ENCODE assay signal across 8 cellular contexts in the genomic region with DNA sequence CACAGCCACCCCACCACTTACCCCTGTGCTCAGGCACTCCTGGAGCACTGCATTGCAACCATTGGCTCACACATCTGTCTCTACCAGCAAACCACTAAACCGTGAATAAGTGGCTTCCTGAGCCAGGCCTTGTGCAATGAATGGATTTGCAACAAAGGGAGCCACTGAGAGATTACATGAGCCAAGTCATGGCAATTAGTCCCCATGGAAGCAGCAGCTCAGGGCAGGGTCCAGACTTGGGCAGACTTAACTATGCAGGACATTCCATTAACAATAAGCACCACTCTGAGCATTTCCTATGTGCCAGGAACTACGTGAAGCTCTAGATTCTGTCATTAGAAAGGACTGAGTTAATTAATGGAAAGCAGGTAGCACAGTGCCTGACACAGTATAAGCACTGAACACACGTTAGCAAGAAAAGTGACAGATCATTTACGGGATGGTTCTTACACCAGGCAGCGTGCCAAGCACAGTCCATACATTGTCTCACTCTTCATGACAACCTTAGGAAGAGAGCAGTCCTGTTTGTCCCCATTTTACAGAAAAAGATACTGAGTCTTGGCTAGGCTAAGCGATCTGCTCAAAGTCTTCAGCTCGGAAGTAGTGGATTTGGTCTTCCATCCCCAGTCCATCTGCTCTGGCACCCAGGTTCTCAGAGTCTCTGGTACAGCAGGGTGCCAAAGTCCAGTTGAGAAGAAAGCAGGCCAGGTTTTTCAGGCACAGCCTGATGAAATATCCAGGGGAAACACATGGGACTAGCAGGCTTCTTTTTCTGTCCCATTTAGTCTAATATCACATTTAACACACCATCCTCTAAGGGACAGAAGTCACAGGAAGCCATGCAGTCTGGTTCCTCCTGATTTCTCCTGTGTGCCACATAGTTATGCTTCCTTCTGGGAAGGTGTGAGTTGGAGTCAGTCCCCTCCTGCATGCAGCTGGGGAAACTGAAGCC. TPM values are rescaled to one million over a fixed set of nuclear protein-coding genes. Genes with fewer than 3 reads are reported as not detected.
DNase-seq lines count a peak whose midpoint lies in the region; ATAC-seq and TF ChIP-seq lines count a peak whose summit lies in the region.

No MANE protein-coding gene starts in this region.

- peaks cover 7% of the 10 kb centered on the region for H3K36me3 Mint-ChIP-seq in activated CD4-positive, alpha-beta T cell treated with anti-CD3 and anti-CD28 coated beads, Interleukin-2, amount 10 ng/mL, durations not matched to agents 24 days and 14 days (ENCODE audit: low read depth)

- peaks cover 54% of the 10 kb centered on the region for H3K4me1 Mint-ChIP-seq in activated CD4-positive, alpha-beta T cell treated with anti-CD3 and anti-CD28 coated beads, Interleukin-2, amount 10 ng/mL, durations not matched to agents 24 days and 14 days

- H2BK15ac ChIP-seq in neuronal stem cell (ENCODE audit: low read length): peak overlapping the region; percentile 0

- H3K4me1 ChIP-seq in neuronal stem cell (ENCODE audit: control insufficient read depth in 2 of 2, insufficient read depth in 1 of 2, low read depth in 1 of 2, low read length in 2 of 2): peaks cover 18 to 29% of the 10 kb centered on the region in 2 donors

- H2AK5ac ChIP-seq in neuronal stem cell (ENCODE audit: low read depth, low read length): no peak overlapping the region

- no peak overlapping the region for H3K23ac ChIP-seq in neuronal stem cell (ENCODE audit: low read depth, low read length, poor library complexity)

- H2AFZ ChIP-seq in neuronal stem cell (ENCODE audit: low read length): no peak overlapping the region

- H4K91ac ChIP-seq in neuronal stem cell (ENCODE audit: low read depth, low read length, poor library complexity): no peak overlapping the region

- H3K27ac Mint-ChIP-seq in activated CD4-positive, alpha-beta T cell treated with anti-CD3 and anti-CD28 coated beads, Interleukin-2, amount 10 ng/mL, durations not matched to agents 24 days and 14 days: peak overlapping the region; percentile 92

- no peak overlapping the region for H3K9ac ChIP-seq in neuronal stem cell (ENCODE audit: low read depth, low read length, poor library complexity)

- TF ChIP-seq CTCF in choroid plexus epithelial cell (conservative IDR thresholded peaks at IDR 0.05; ENCODE audit: low read depth, low read length): no peak

- peak overlapping the region; percentile 6 for H3K18ac ChIP-seq in neuronal stem cell (ENCODE audit: low read length)

- intact Hi-C loops in activated CD4-positive, alpha-beta T cell treated with anti-CD3 and anti-CD28 coated beads, Interleukin-2, amount 10 ng/mL, durations not matched to agents 24 days and 14 days (cut with micrococcal nuclease): loop anchor here (10.0 kb wide), 1 partner anchor 119 kb away; no protein-coding TSS in a partner anchor

- no peak overlapping the region for H2BK12ac ChIP-seq in neuronal stem cell (ENCODE audit: low read length)

- WGBS in neuronal stem cell (ENCODE audit: extremely low coverage in 2 of 2, insufficient read length in 2 of 2, insufficient replicate concordance in 1 of 2), 2 donors: no CpG with 5 or more reads among the region's 7 CpGs

- peak overlapping the region; percentile 46 for H3K4me3 Mint-ChIP-seq in activated CD4-positive, alpha-beta T cell treated with anti-CD3 and anti-CD28 coated beads, Interleukin-2, amount 10 ng/mL, durations not matched to agents 24 days and 14 days

- H3K4ac ChIP-seq in neuronal stem cell (ENCODE audit: low read length): no peak overlapping the region

- H3K4me2 ChIP-seq in neuronal stem cell (ENCODE audit: insufficient read depth, low read length, poor library complexity, severe bottlenecking): no peak overlapping the region

- no peak overlapping the region for H2BK120ac ChIP-seq in neuronal stem cell (ENCODE audit: low read depth, low read length)

- H2BK5ac ChIP-seq in neuronal stem cell (ENCODE audit: low read length): no peak overlapping the region

- peaks cover 11% of the 10 kb centered on the region for H3K9me3 Mint-ChIP-seq in activated CD4-positive, alpha-beta T cell treated with anti-CD3 and anti-CD28 coated beads, Interleukin-2, amount 10 ng/mL, durations not matched to agents 24 days and 14 days

- DNase-seq in activated CD4-positive, alpha-beta T cell treated with anti-CD3 and anti-CD28 coated beads, Interleukin-2, amount 10 ng/mL, durations not matched to agents 24 days and 14 days: no peak
- no peak for DNase-seq in activated CD4-positive, alpha-beta T cell treated with anti-CD3 and anti-CD28 coated beads, Interleukin-2, amount 50 U/mL, for 48 hours
- DNase-seq in NCI-H69 (lab: John Stamatoyannopoulos, UW) (peak; percentile 94), choroid plexus epithelial cell (ENCODE audit: low read depth) (peak; percentile 35), neuronal stem cell (ENCODE audit: low spot score) (peak; percentile 51), mesenteric fat pad (ENCODE audit: low spot score) (no peak)

- H3K27ac ChIP-seq in neuronal stem cell (replicated peaks; ENCODE audit: low read length): peak overlapping the region; percentile 7

- ATAC-seq in HG02610 (IDR thresholded peaks at IDR 0.05; ENCODE audit: unreplicated experiment) (no peak), HG03520 (IDR thresholded peaks at IDR 0.05; ENCODE audit: unreplicated experiment) (no peak)

- H3K4me3 ChIP-seq in choroid plexus epithelial cell (ENCODE audit: low read depth, low read length) (no peak overlapping the region), neuronal stem cell (ENCODE audit: low read length in 2 of 2) (no peak overlapping the region)

- H3K27me3 ChIP-seq in neuronal stem cell (ENCODE audit: control insufficient read depth in 3 of 3, insufficient read depth in 3 of 3, low read depth in 1 of 3, low read length in 3 of 3): no peaks in the 10 kb centered on the region

- no peaks in the 10 kb centered on the region for H3K9me3 ChIP-seq in neuronal stem cell (replicated peaks in 1 of 2; ENCODE audit: control insufficient read depth in 2 of 2, insufficient read depth in 1 of 2, low read depth in 1 of 2, low read length in 2 of 2)

- H4K8ac ChIP-seq in neuronal stem cell (ENCODE audit: low read depth, low read length): no peak overlapping the region

- H3K79me1 ChIP-seq in neuronal stem cell (ENCODE audit: low read depth, low read length): no peaks in the 10 kb centered on the region

- H3K36me3 ChIP-seq in neuronal stem cell (replicated peaks in 1 of 2; ENCODE audit: control insufficient read depth in 2 of 2, insufficient read depth in 2 of 2, low read length in 2 of 2): no peaks in the 10 kb centered on the region

- no peak overlapping the region for H3K14ac ChIP-seq in neuronal stem cell (ENCODE audit: low read length)

- no peaks in the 10 kb centered on the region for H3K27me3 Mint-ChIP-seq in activated CD4-positive, alpha-beta T cell treated with anti-CD3 and anti-CD28 coated beads, Interleukin-2, amount 10 ng/mL, durations not matched to agents 24 days and 14 days

RNA-seq across cellular contexts. Expression of gene LIPC, which starts 44.1 kb away (rescaled TPM):
- 0.80 and 0.93 TPM in 2 replicates for total RNA-seq in activated CD4-positive, alpha-beta T cell treated with anti-CD3 and anti-CD28 coated beads, Interleukin-2, amount 10 ng/mL, durations not matched to agents 24 days and 14 days
- polyA plus RNA-seq in neuronal stem cell (2013, experiment 1 of 2): not detected
- polyA plus RNA-seq in neuronal stem cell (2013, experiment 2 of 2): not detected
- not detected for total RNA-seq in mesenteric fat pad

Comparison
In these comparisons a context has a peak if more than half of its experiments do, and no peak if none do; other contexts are left out.
1. DNase-seq: peak in NCI-H69 (single experiment), choroid plexus epithelial cell (single experiment) and neuronal stem cell (single experiment); none in activated CD4-positive, alpha-beta T cell treated with anti-CD3 and anti-CD28 coated beads, Interleukin-2, amount 10 ng/mL, durations not matched to agents 24 days and 14 days (single experiment), activated CD4-positive, alpha-beta T cell treated with anti-CD3 and anti-CD28 coated beads, Interleukin-2, amount 50 U/mL, for 48 hours (0 of 2) and mesenteric fat pad (single experiment).